In the genomic region with DNA sequence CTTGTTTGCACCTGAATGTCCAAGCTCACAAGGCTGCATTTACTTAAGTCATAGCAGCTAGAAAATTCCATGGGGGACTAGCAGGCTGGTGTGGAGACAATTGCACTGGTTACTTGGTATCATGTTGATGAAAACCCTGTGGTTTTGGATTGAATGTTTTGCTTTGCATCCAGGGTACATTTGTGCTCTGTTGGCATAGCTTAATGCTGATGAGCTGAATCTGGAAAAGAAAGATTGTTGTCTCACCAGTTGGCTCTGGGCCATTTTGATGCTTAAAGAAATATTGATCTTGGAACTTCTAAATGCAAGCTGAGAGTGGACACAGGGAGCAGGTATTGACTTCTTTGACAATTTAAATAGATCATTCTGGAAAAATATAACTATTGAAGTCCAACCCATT, we compare ENCODE assay signal across 26 cellular contexts.
"Had no signal": no experiment of that assay in that cellular context is flagged by ENCODE, and none has a peak within 500 bp of the region (broad histone marks: within the 10 kb centered on the region; RNA-seq: fewer than 3 reads in every experiment).

No MANE protein-coding gene starts in this region.

- H3K4me3 Mint-ChIP-seq: activated CD4-positive, alpha-beta T cell treated with anti-CD3 and anti-CD28 coated beads, Interleukin-2, amount 10 ng/mL, durations not matched to agents 7 days and 5 days; activated CD8-positive, alpha-beta memory T cell treated with anti-CD3 and anti-CD28 coated beads, Interleukin-2, amount 10 ng/mL, durations not matched to agents 7 days and 5 days; activated CD8-positive, alpha-beta T cell treated with anti-CD3 and anti-CD28 coated beads for 36 hours; activated naive CD4-positive, alpha-beta T cell treated with anti-CD3 and anti-CD28 coated beads, Interleukin-2, amount 10 ng/mL, durations not matched to agents 7 days and 5 days; memory B cell; T-helper 17 cell had no signal

- H3K27ac Mint-ChIP-seq: activated CD4-positive, alpha-beta T cell treated with anti-CD3 and anti-CD28 coated beads, Interleukin-2, amount 10 ng/mL, durations not matched to agents 7 days and 5 days; activated CD8-positive, alpha-beta memory T cell treated with anti-CD3 and anti-CD28 coated beads, Interleukin-2, amount 10 ng/mL, durations not matched to agents 7 days and 5 days; activated CD8-positive, alpha-beta T cell treated with anti-CD3 and anti-CD28 coated beads for 36 hours; activated naive CD4-positive, alpha-beta T cell treated with anti-CD3 and anti-CD28 coated beads, Interleukin-2, amount 10 ng/mL, durations not matched to agents 7 days and 5 days; memory B cell; T-helper 17 cell had no signal

- H3K27ac ChIP-seq: body of pancreas, gastrocnemius medialis, spleen, upper lobe of right lung had no signal

- H3K4me1 ChIP-seq: body of pancreas, gastrocnemius medialis, spleen, upper lobe of right lung had no signal

- FAIRE-seq: colon had no signal

- H3K4me1 Mint-ChIP-seq: activated CD4-positive, alpha-beta T cell treated with anti-CD3 and anti-CD28 coated beads, Interleukin-2, amount 10 ng/mL, durations not matched to agents 7 days and 5 days; activated CD8-positive, alpha-beta memory T cell treated with anti-CD3 and anti-CD28 coated beads, Interleukin-2, amount 10 ng/mL, durations not matched to agents 7 days and 5 days; activated naive CD4-positive, alpha-beta T cell treated with anti-CD3 and anti-CD28 coated beads, Interleukin-2, amount 10 ng/mL, durations not matched to agents 7 days and 5 days; memory B cell; T-helper 17 cell had no signal

- H3K27me3 ChIP-seq: body of pancreas, gastrocnemius medialis, upper lobe of right lung had no signal

- H3K27me3 Mint-ChIP-seq: activated CD4-positive, alpha-beta T cell treated with anti-CD3 and anti-CD28 coated beads, Interleukin-2, amount 10 ng/mL, durations not matched to agents 7 days and 5 days; activated CD8-positive, alpha-beta memory T cell treated with anti-CD3 and anti-CD28 coated beads, Interleukin-2, amount 10 ng/mL, durations not matched to agents 7 days and 5 days; activated CD8-positive, alpha-beta T cell treated with anti-CD3 and anti-CD28 coated beads for 36 hours; activated naive CD4-positive, alpha-beta T cell treated with anti-CD3 and anti-CD28 coated beads, Interleukin-2, amount 10 ng/mL, durations not matched to agents 7 days and 5 days; memory B cell; T-helper 17 cell had no signal

- H3K9me3 ChIP-seq: body of pancreas, gastrocnemius medialis, spleen, upper lobe of right lung had no signal

- H3K36me3 ChIP-seq: gastrocnemius medialis, spleen, upper lobe of right lung had no signal

- H3K36me3 Mint-ChIP-seq: activated CD8-positive, alpha-beta memory T cell treated with anti-CD3 and anti-CD28 coated beads, Interleukin-2, amount 10 ng/mL, durations not matched to agents 7 days and 5 days; activated naive CD4-positive, alpha-beta T cell treated with anti-CD3 and anti-CD28 coated beads, Interleukin-2, amount 10 ng/mL, durations not matched to agents 7 days and 5 days; memory B cell had no signal

- DNase-seq: activated CD4-positive, alpha-beta T cell treated with anti-CD3 and anti-CD28 coated beads, Interleukin-2, amount 10 ng/mL, durations not matched to agents 7 days and 5 days; activated CD4-positive, CD25-positive, alpha-beta regulatory T cell treated with anti-CD3 and anti-CD28 coated beads, Interleukin-2, amount 50 U/mL, for 72 hours; activated CD8-positive, alpha-beta memory T cell treated with anti-CD3 and anti-CD28 coated beads, Interleukin-2, amount 10 ng/mL, durations not matched to agents 7 days and 5 days; activated CD8-positive, alpha-beta T cell treated with anti-CD3 and anti-CD28 coated beads for 36 hours; activated effector memory CD4-positive, alpha-beta T cell treated with anti-CD3 and anti-CD28 coated beads, Interleukin-2, amount 50 U/mL, for 16 hours; activated naive CD4-positive, alpha-beta T cell treated with anti-CD3 and anti-CD28 coated beads, Interleukin-2, amount 10 ng/mL, durations not matched to agents 7 days and 5 days; activated T-cell treated with anti-CD3 and anti-CD28 coated beads for 4 hours; amygdala; body of pancreas; caudate nucleus; effector memory CD4-positive, alpha-beta T cell; gastrocnemius medialis; head of caudate nucleus; hypothalamus; left cardiac atrium; nucleus accumbens; retina; spleen; stimulated activated CD4-positive, alpha-beta T cell treated with anti-CD3 and anti-CD28 coated beads, Interleukin-4, amount 100 ng/mL, for 1 hour; stimulated activated naive CD8-positive, alpha-beta T cell treated with anti-CD3 and anti-CD28 coated beads, Interleukin-15, Interleukin-2, amounts not matched to agents 100 U/mL and 50 U/mL, for 24 hours; SW 1271; T-helper 17 cell; upper lobe of right lung had no signal

- ATAC-seq: activated CD8-positive, alpha-beta memory T cell treated with anti-CD3 and anti-CD28 coated beads, Interleukin-2, amount 10 ng/mL, durations not matched to agents 7 days and 5 days; activated CD8-positive, alpha-beta T cell treated with anti-CD3 and anti-CD28 coated beads for 36 hours; body of pancreas; esophagus mucosa; gastrocnemius medialis; left cardiac atrium; stimulated activated naive CD8-positive, alpha-beta T cell treated with anti-CD3 and anti-CD28 coated beads, Interleukin-15, Interleukin-2, amounts not matched to agents 100 U/mL and 50 U/mL, for 24 hours; T-helper 17 cell; upper lobe of right lung had no signal

- H3K4me3 ChIP-seq: body of pancreas, gastrocnemius medialis, spleen, upper lobe of right lung had no signal

- H3K9me3 Mint-ChIP-seq: activated CD4-positive, alpha-beta T cell treated with anti-CD3 and anti-CD28 coated beads, Interleukin-2, amount 10 ng/mL, durations not matched to agents 7 days and 5 days; activated CD8-positive, alpha-beta T cell treated with anti-CD3 and anti-CD28 coated beads for 36 hours; activated naive CD4-positive, alpha-beta T cell treated with anti-CD3 and anti-CD28 coated beads, Interleukin-2, amount 10 ng/mL, durations not matched to agents 7 days and 5 days had no signal
